In genomic region chr6:13290335-13290734, GRCh38 we compare ENCODE assay signal across 1 cellular context.
A peak's percentile ranks its signal among the peaks of the same experiment; 100 is the strongest.
TF ChIP-seq lines count a peak whose summit lies in the region.

No MANE protein-coding gene starts in this region.

TF ChIP-seq in K562, 482 proteins besides CTCF, POLR2A, EP300 and RAD21 (continued from another document and continues in another):
- TF ChIP-seq ZNF134 (CRISPR knock-in tag; conservative IDR thresholded peaks at IDR 0.05) (no peak), MEF2A (IDR thresholded peaks at IDR 0.05; ENCODE audit: control insufficient read depth, low read depth, low read length) (peak; percentile 21; the same call in 1 of the 2 replicates), MTF1 (CRISPR knock-in tag; IDR thresholded peaks at IDR 0.05; ENCODE audit: borderline replicate concordance) (no peak), MTA2 (IDR thresholded peaks at IDR 0.05; ENCODE audit: low read depth) (peak; percentile 54), SAFB2 (IDR thresholded peaks at IDR 0.05; ENCODE audit: borderline replicate concordance, low read depth, low read length, severe bottlenecking) (no peak), MED1 (CRISPR knock-in tag; IDR thresholded peaks at IDR 0.05; ENCODE audit: borderline replicate concordance) (no peak), PPARD (CRISPR knock-in tag; IDR thresholded peaks at IDR 0.05) (no peak), GTF2E2 (tag; IDR thresholded peaks at IDR 0.05) (no peak), ZNF347 (CRISPR knock-in tag; IDR thresholded peaks at IDR 0.05; ENCODE audit: low read depth) (no peak), SRF (CRISPR knock-in tag; IDR thresholded peaks at IDR 0.05) (no peak), HDAC1 (IDR thresholded peaks at IDR 0.05) (peak in 1 of 2 experiments; percentile 58; a peak in 1 of 4 replicates), POLR2B (IDR thresholded peaks at IDR 0.05; ENCODE audit: low read depth, partially characterized antibody) (no peak), AFF4 (CRISPR knock-in tag; IDR thresholded peaks at IDR 0.05) (no peak), SNRNP70 (optimal IDR thresholded peaks at IDR 0.05; ENCODE audit: low read depth, low read length) (no peak), POLR2AphosphoS5 (IDR thresholded peaks at IDR 0.05; ENCODE audit: control insufficient read depth, insufficient read depth, low read depth, low read length) (0 out of 2 replicates have a peak, but pooled peaks have one; percentile 26), NCOR1 (IDR thresholded peaks at IDR 0.05) (peak; percentile 67), TAL1 (IDR thresholded peaks at IDR 0.05) (peak; percentile 72), ZNF174 (CRISPR knock-in tag; IDR thresholded peaks at IDR 0.05) (no peak), SP1 (CRISPR knock-in tag; IDR thresholded peaks at IDR 0.05) (no peak), PCBP1 (IDR thresholded peaks at IDR 0.05; ENCODE audit: low read depth, low read length, poor library complexity, severe bottlenecking) (no peak), CBFB (CRISPR knock-in tag; IDR thresholded peaks at IDR 0.05) (no peak), CREM (IDR thresholded peaks at IDR 0.05; ENCODE audit: low read depth) (no peak), CBFA2T2 (conservative IDR thresholded peaks at IDR 0.05) (peak; percentile 61), NELFE (IDR thresholded peaks at IDR 0.05; ENCODE audit: insufficient read depth, insufficient read length) (no peak), CBX1 (IDR thresholded peaks at IDR 0.05; ENCODE audit: low read depth) (no peak), ARID1B (IDR thresholded peaks at IDR 0.05) (peak; percentile 89), MAZ (CRISPR knock-in tag; conservative IDR thresholded peaks at IDR 0.05 in 1 of 2, IDR thresholded peaks at IDR 0.05 in 1 of 2) (0 out of 4 replicates have a peak, but pooled peaks of 1 of the 2 experiments have one; percentile 4), THRA (IDR thresholded peaks at IDR 0.05) (no peak), KLF13 (tag; IDR thresholded peaks at IDR 0.05; ENCODE audit: borderline replicate concordance, low read depth) (no peak), SMAD4 (CRISPR knock-in tag; conservative IDR thresholded peaks at IDR 0.05) (no peak), TFAM (CRISPR knock-in tag; conservative IDR thresholded peaks at IDR 0.05) (no peak), MCM2 (IDR thresholded peaks at IDR 0.05; ENCODE audit: low read depth) (no peak), ZSCAN32 (CRISPR knock-in tag; IDR thresholded peaks at IDR 0.05) (no peak), ZNF384 (IDR thresholded peaks at IDR 0.05; ENCODE audit: low read depth, low read length) (peak; percentile 90), CBFA2T3 (IDR thresholded peaks at IDR 0.05) (peak; percentile 84), DMBX1 (CRISPR knock-in tag; IDR thresholded peaks at IDR 0.05; ENCODE audit: borderline replicate concordance) (no peak), NCOA2 (IDR thresholded peaks at IDR 0.05; ENCODE audit: partially characterized antibody in 2 of 2) (peak in 1 of 2 experiments; percentile 46), NCOA4 (IDR thresholded peaks at IDR 0.05; ENCODE audit: partially characterized antibody) (no peak), ARNT (IDR thresholded peaks at IDR 0.05) (0 out of 4 replicates have a peak, but pooled peaks have one; percentile 20 to 37), RBM34 (IDR thresholded peaks at IDR 0.05; ENCODE audit: borderline replicate concordance, insufficient read depth, low read length) (no peak), ZNF232 (CRISPR knock-in tag; IDR thresholded peaks at IDR 0.05) (no peak), ETV6 (IDR thresholded peaks at IDR 0.05; ENCODE audit: borderline replicate concordance in 1 of 2, low read depth in 2 of 2, low read length in 1 of 2) (no peak), ETV6 (CRISPR knock-in tag; IDR thresholded peaks at IDR 0.05; ENCODE audit: borderline replicate concordance) (no peak), DPF2 (IDR thresholded peaks at IDR 0.05) (peak; percentile 68), FOXA3 (CRISPR knock-in tag; conservative IDR thresholded peaks at IDR 0.05 in 1 of 2, IDR thresholded peaks at IDR 0.05 in 1 of 2) (no peak), KAT2B (IDR thresholded peaks at IDR 0.05; ENCODE audit: low read depth, low read length) (no peak), CC2D1A (IDR thresholded peaks at IDR 0.05) (no peak; the same call in 1 of the 2 replicates), ZNF133 (CRISPR knock-in tag; IDR thresholded peaks at IDR 0.05) (no peak), BRCA1 (IDR thresholded peaks at IDR 0.05) (no peak), BRCA1 (CRISPR knock-in tag; IDR thresholded peaks at IDR 0.05) (no peak), PHB2 (IDR thresholded peaks at IDR 0.05; ENCODE audit: low read depth) (no peak; the same call in 1 of the 2 replicates)
- TF ChIP-seq, protein P1, sequence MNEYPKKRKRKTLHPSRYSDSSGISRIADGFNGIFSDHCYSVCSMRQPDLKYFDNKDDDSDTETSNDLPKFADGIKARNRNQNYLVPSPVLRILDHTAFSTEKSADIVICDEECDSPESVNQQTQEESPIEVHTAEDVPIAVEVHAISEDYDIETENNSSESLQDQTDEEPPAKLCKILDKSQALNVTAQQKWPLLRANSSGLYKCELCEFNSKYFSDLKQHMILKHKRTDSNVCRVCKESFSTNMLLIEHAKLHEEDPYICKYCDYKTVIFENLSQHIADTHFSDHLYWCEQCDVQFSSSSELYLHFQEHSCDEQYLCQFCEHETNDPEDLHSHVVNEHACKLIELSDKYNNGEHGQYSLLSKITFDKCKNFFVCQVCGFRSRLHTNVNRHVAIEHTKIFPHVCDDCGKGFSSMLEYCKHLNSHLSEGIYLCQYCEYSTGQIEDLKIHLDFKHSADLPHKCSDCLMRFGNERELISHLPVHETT (CRISPR knock-in tag; conservative IDR thresholded peaks at IDR 0.05 in 1 of 2, IDR thresholded peaks at IDR 0.05 in 1 of 2): 0 out of 4 replicates have a peak, but pooled peaks of 1 of the 2 experiments have one; percentile 26
- TF ChIP-seq, protein P2, sequence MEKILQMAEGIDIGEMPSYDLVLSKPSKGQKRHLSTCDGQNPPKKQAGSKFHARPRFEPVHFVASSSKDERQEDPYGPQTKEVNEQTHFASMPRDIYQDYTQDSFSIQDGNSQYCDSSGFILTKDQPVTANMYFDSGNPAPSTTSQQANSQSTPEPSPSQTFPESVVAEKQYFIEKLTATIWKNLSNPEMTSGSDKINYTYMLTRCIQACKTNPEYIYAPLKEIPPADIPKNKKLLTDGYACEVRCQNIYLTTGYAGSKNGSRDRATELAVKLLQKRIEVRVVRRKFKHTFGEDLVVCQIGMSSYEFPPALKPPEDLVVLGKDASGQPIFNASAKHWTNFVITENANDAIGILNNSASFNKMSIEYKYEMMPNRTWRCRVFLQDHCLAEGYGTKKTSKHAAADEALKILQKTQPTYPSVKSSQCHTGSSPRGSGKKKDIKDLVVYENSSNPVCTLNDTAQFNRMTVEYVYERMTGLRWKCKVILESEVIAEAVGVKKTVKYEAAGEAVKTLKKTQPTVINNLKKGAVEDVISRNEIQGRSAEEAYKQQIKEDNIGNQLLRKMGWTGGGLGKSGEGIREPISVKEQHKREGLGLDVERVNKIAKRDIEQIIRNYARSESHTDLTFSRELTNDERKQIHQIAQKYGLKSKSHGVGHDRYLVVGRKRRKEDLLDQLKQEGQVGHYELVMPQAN (IDR thresholded peaks at IDR 0.05; ENCODE audit: borderline replicate concordance): no peak
- TF ChIP-seq, protein P3, sequence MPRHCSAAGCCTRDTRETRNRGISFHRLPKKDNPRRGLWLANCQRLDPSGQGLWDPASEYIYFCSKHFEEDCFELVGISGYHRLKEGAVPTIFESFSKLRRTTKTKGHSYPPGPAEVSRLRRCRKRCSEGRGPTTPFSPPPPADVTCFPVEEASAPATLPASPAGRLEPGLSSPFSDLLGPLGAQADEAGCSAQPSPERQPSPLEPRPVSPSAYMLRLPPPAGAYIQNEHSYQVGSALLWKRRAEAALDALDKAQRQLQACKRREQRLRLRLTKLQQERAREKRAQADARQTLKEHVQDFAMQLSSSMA (CRISPR knock-in tag; IDR thresholded peaks at IDR 0.05): no peak
- TF ChIP-seq, protein P4, sequence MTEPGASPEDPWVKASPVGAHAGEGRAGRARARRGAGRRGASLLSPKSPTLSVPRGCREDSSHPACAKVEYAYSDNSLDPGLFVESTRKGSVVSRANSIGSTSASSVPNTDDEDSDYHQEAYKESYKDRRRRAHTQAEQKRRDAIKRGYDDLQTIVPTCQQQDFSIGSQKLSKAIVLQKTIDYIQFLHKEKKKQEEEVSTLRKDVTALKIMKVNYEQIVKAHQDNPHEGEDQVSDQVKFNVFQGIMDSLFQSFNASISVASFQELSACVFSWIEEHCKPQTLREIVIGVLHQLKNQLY (CRISPR knock-in tag; conservative IDR thresholded peaks at IDR 0.05): no peak
- TF ChIP-seq, protein P5, sequence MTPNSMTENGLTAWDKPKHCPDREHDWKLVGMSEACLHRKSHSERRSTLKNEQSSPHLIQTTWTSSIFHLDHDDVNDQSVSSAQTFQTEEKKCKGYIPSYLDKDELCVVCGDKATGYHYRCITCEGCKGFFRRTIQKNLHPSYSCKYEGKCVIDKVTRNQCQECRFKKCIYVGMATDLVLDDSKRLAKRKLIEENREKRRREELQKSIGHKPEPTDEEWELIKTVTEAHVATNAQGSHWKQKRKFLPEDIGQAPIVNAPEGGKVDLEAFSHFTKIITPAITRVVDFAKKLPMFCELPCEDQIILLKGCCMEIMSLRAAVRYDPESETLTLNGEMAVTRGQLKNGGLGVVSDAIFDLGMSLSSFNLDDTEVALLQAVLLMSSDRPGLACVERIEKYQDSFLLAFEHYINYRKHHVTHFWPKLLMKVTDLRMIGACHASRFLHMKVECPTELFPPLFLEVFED (CRISPR knock-in tag; conservative IDR thresholded peaks at IDR 0.05): no peak
- TF ChIP-seq, protein P6, sequence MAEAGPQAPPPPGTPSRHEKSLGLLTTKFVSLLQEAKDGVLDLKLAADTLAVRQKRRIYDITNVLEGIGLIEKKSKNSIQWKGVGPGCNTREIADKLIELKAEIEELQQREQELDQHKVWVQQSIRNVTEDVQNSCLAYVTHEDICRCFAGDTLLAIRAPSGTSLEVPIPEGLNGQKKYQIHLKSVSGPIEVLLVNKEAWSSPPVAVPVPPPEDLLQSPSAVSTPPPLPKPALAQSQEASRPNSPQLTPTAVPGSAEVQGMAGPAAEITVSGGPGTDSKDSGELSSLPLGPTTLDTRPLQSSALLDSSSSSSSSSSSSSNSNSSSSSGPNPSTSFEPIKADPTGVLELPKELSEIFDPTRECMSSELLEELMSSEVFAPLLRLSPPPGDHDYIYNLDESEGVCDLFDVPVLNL (CRISPR knock-in tag; IDR thresholded peaks at IDR 0.05; ENCODE audit: low read depth): no peak
- TF ChIP-seq, protein P7, sequence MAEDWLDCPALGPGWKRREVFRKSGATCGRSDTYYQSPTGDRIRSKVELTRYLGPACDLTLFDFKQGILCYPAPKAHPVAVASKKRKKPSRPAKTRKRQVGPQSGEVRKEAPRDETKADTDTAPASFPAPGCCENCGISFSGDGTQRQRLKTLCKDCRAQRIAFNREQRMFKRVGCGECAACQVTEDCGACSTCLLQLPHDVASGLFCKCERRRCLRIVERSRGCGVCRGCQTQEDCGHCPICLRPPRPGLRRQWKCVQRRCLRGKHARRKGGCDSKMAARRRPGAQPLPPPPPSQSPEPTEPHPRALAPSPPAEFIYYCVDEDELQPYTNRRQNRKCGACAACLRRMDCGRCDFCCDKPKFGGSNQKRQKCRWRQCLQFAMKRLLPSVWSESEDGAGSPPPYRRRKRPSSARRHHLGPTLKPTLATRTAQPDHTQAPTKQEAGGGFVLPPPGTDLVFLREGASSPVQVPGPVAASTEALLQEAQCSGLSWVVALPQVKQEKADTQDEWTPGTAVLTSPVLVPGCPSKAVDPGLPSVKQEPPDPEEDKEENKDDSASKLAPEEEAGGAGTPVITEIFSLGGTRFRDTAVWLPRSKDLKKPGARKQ (CRISPR knock-in tag; IDR thresholded peaks at IDR 0.05): no peak
- TF ChIP-seq, protein P8, sequence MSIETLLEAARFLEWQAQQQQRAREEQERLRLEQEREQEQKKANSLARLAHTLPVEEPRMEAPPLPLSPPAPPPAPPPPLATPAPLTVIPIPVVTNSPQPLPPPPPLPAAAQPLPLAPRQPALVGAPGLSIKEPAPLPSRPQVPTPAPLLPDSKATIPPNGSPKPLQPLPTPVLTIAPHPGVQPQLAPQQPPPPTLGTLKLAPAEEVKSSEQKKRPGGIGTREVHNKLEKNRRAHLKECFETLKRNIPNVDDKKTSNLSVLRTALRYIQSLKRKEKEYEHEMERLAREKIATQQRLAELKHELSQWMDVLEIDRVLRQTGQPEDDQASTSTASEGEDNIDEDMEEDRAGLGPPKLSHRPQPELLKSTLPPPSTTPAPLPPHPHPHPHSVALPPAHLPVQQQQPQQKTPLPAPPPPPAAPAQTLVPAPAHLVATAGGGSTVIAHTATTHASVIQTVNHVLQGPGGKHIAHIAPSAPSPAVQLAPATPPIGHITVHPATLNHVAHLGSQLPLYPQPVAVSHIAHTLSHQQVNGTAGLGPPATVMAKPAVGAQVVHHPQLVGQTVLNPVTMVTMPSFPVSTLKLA (conservative IDR thresholded peaks at IDR 0.05): peak in 1 of 2 experiments; percentile 46; a peak in 2 of 4 replicates
